ENCODE assay signal across 9 cellular contexts in the genomic region with DNA sequence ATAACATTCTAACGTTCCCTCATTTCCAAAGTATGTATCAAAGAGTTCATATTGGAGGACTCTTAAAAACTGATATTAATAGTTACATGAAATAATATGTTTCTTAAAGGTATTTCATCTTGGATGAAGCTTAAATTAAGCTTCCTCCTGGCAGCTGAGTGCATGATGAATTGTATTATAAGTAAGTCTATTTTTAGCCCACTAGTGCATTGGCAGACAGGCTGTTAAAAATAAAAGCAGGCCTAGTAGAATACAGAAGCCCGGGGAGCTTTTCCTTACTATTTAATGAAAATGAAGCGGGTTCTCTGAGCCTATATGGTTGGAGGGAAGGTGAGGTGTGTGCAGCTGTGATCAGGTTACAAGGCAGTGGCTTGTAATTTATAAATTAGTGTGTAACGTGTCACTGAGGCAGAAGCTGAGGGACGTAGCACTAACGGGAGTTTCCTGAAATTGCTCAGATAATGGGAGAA.
A peak's percentile ranks its signal among the peaks of the same experiment; 100 is the strongest.
DNase-seq lines count a peak whose midpoint lies in the region; ATAC-seq and TF ChIP-seq lines count a peak whose summit lies in the region.
"Had no signal": no experiment of that assay in that cellular context is flagged by ENCODE, and none has a peak within 500 bp of the region (broad histone marks: within the 10 kb centered on the region; RNA-seq: fewer than 3 reads in every experiment).

No MANE protein-coding gene starts in this region.

- H3K9me3 ChIP-seq in duodenal mucosa (ENCODE audit: control insufficient read depth in 1 of 2, low read length in 2 of 2) (no peaks in the 10 kb centered on the region), psoas muscle (peaks cover 6% of the 10 kb centered on the region), A673 (ENCODE audit: low read depth, low read length, poor library complexity, severe bottlenecking) (no peaks in the 10 kb centered on the region)
- H3K9me3 ChIP-seq: thyroid gland had no signal

- TF ChIP-seq CTCF in psoas muscle (IDR thresholded peaks at IDR 0.05) (no peak), A673 (conservative IDR thresholded peaks at IDR 0.05; ENCODE audit: low read depth, low read length) (no peak)

- POLR2A ChIA-PET in A673 (lab: Charles Lee; ENCODE audit: low non-redundant PET): interaction anchor here (0.6 kb wide), 1 partner anchor 572 kb away, joined by 3 read pairs; no protein-coding TSS in a partner anchor

- peaks cover 0 to 3% of the 10 kb centered on the region in 2 donors for H3K36me3 ChIP-seq in duodenal mucosa (ENCODE audit: control insufficient read depth in 1 of 2, insufficient read depth in 2 of 2, low read length in 2 of 2)
- no peaks in the 10 kb centered on the region for H3K36me3 ChIP-seq in psoas muscle (ENCODE audit: insufficient read depth in 1 of 2, low read depth in 1 of 2)
- no peaks in the 10 kb centered on the region for H3K36me3 ChIP-seq in A673 (ENCODE audit: insufficient read depth, low read length, poor library complexity, severe bottlenecking)
- H3K36me3 ChIP-seq: thyroid gland had no signal

- peak overlapping the region in 1 of 2 donors; percentile 49 for H3K4me3 ChIP-seq in duodenal mucosa (ENCODE audit: low read depth in 1 of 2, low read length in 2 of 2)
- H3K4me3 ChIP-seq in psoas muscle: peak overlapping the region; percentile 30
- no peak overlapping the region for H3K4me3 ChIP-seq in A673 (ENCODE audit: low read depth, low read length, poor library complexity, severe bottlenecking)
- H3K4me3 ChIP-seq: thyroid gland had no signal

- H3K9me3 Mint-ChIP-seq in activated T-cell treated with anti-CD3 and anti-CD28 coated beads, Interleukin-2, amount 50 U/mL, for 24 hours: no peaks in the 10 kb centered on the region
- peaks cover 1% of the 10 kb centered on the region for H3K9me3 Mint-ChIP-seq in activated naive CD4-positive, alpha-beta T cell treated with anti-CD3 and anti-CD28 coated beads for 36 hours

- no peak overlapping the region for H3K4me3 Mint-ChIP-seq in activated T-cell treated with anti-CD3 and anti-CD28 coated beads, Interleukin-2, amount 50 U/mL, for 24 hours
- H3K4me3 Mint-ChIP-seq in activated naive CD4-positive, alpha-beta T cell treated with anti-CD3 and anti-CD28 coated beads for 36 hours: no peak overlapping the region

- peak overlapping the region; percentile 20 to 41 for H3K9ac ChIP-seq in duodenal mucosa (ENCODE audit: low read depth in 1 of 2, low read length in 2 of 2)

- H3K4me1 Mint-ChIP-seq in activated T-cell treated with anti-CD3 and anti-CD28 coated beads, Interleukin-2, amount 50 U/mL, for 24 hours (ENCODE audit: low read depth): peaks cover 16% of the 10 kb centered on the region
- H3K4me1 Mint-ChIP-seq in activated naive CD4-positive, alpha-beta T cell treated with anti-CD3 and anti-CD28 coated beads for 36 hours (ENCODE audit: low read depth): peaks cover 15% of the 10 kb centered on the region

- no peaks in the 10 kb centered on the region for H3K36me3 Mint-ChIP-seq in activated T-cell treated with anti-CD3 and anti-CD28 coated beads, Interleukin-2, amount 50 U/mL, for 24 hours (ENCODE audit: low read depth)
- H3K36me3 Mint-ChIP-seq in activated naive CD4-positive, alpha-beta T cell treated with anti-CD3 and anti-CD28 coated beads for 36 hours (ENCODE audit: low read depth): no peaks in the 10 kb centered on the region

- no peak overlapping the region for H3K27ac Mint-ChIP-seq in activated T-cell treated with anti-CD3 and anti-CD28 coated beads, Interleukin-2, amount 50 U/mL, for 24 hours
- H3K27ac Mint-ChIP-seq in activated naive CD4-positive, alpha-beta T cell treated with anti-CD3 and anti-CD28 coated beads for 36 hours: no peak overlapping the region

- CTCF ChIA-PET in A673 (lab: Charles Lee): interaction anchor here (0.5 to 2.1 kb wide), 6 partner anchors 10 to 706 kb away, joined by 3 to 28 read pairs (median 5); no protein-coding TSS in a partner anchor
- CTCF ChIA-PET in activated naive CD4-positive, alpha-beta T cell treated with anti-CD3 and anti-CD28 coated beads for 36 hours (lab: Charles Lee): interaction anchor here (0.6 to 5.8 kb wide), 27 partner anchors 9 to 706 kb away, joined by 3 to 123 read pairs (median 5); no protein-coding TSS in a partner anchor

- H3K27ac ChIP-seq in duodenal mucosa (ENCODE audit: low read depth, low read length) (no peak overlapping the region), psoas muscle (peak overlapping the region; percentile 63), A673 (ENCODE audit: low read depth, low read length, poor library complexity, severe bottlenecking) (no peak overlapping the region)
- H3K27ac ChIP-seq: thyroid gland had no signal

- peak; percentile 5 for ATAC-seq in GM19043 (IDR thresholded peaks at IDR 0.05; ENCODE audit: low read depth, unreplicated experiment)
- ATAC-seq in HG02981 (IDR thresholded peaks at IDR 0.05; ENCODE audit: unreplicated experiment): peak; percentile 11
- ATAC-seq in psoas muscle: peak; percentile 52 to 88 (median 86)

- intact Hi-C loops in psoas muscle (cut with DNase I) (loop anchor here in 1 of 2 donors (5.0 kb wide), 1 partner anchor 34 kb away; no protein-coding TSS in a partner anchor), A673 (cut with micrococcal nuclease; ENCODE audit: unreplicated experiment) (loop anchor here (2.0 to 5.0 kb wide), 2 partner anchors 36 to 704 kb away; no protein-coding TSS in a partner anchor)
- intact Hi-C loops in activated naive CD4-positive, alpha-beta T cell treated with anti-CD3 and anti-CD28 coated beads for 36 hours (cut with micrococcal nuclease): loop anchor here (1.0 to 5.0 kb wide), 2 partner anchors 35 to 704 kb away; no protein-coding TSS in a partner anchor

- 10 to 25% (median 14%) methylated on average over 6 of the region's 6 CpGs for WGBS in psoas muscle, 3 donors

- DNase-seq in psoas muscle (no peak), A673 (ENCODE audit: low spot score) (no peak), NCI-H1092 treated with DMSO at 0.1 percent for 48 hours (lab: John Stamatoyannopoulos, UW) (no peak)
- DNase-seq in activated T-cell treated with anti-CD3 and anti-CD28 coated beads, Interleukin-2, amount 50 U/mL, for 24 hours: no peak
- no peak for DNase-seq in activated naive CD4-positive, alpha-beta T cell treated with anti-CD3 and anti-CD28 coated beads for 36 hours

- no peaks in the 10 kb centered on the region for H3K27me3 Mint-ChIP-seq in activated T-cell treated with anti-CD3 and anti-CD28 coated beads, Interleukin-2, amount 50 U/mL, for 24 hours
- no peaks in the 10 kb centered on the region for H3K27me3 Mint-ChIP-seq in activated naive CD4-positive, alpha-beta T cell treated with anti-CD3 and anti-CD28 coated beads for 36 hours (ENCODE audit: low read depth)

- no peaks in the 10 kb centered on the region for H3K27me3 ChIP-seq in duodenal mucosa (ENCODE audit: control insufficient read depth in 1 of 2, insufficient read depth in 2 of 2, low read length in 2 of 2)
- no peaks in the 10 kb centered on the region for H3K27me3 ChIP-seq in psoas muscle (ENCODE audit: insufficient read depth in 3 of 3, low read length in 2 of 3)
- H3K27me3 ChIP-seq in A673 (replicated peaks; ENCODE audit: insufficient read depth, low read depth, low read length, poor library complexity): no peaks in the 10 kb centered on the region
- H3K27me3 ChIP-seq: thyroid gland had no signal

- H3K4me1 ChIP-seq in duodenal mucosa (ENCODE audit: control insufficient read depth in 1 of 2, insufficient read depth in 2 of 2, low read length in 2 of 2) (peaks cover 10 to 16% of the 10 kb centered on the region in 2 donors), psoas muscle (peaks cover 4% of the 10 kb centered on the region), A673 (ENCODE audit: insufficient read depth, low read length, poor library complexity, severe bottlenecking) (peaks cover 22% of the 10 kb centered on the region)

- BruUV-seq in A673 (replicated peaks; lab: Mats Ljungman, UMichigan): no TSS peak

Comparison
In these comparisons a context has a peak if more than half of its experiments do, and no peak if none do; other contexts are left out.
1. ATAC-seq: peak in every context shown above with its lines; median percentile 86 in psoas muscle; 11 in HG02981; 5 in GM19043.